Comparison of ENCODE assay signal across 8 cellular contexts in the genomic region with DNA sequence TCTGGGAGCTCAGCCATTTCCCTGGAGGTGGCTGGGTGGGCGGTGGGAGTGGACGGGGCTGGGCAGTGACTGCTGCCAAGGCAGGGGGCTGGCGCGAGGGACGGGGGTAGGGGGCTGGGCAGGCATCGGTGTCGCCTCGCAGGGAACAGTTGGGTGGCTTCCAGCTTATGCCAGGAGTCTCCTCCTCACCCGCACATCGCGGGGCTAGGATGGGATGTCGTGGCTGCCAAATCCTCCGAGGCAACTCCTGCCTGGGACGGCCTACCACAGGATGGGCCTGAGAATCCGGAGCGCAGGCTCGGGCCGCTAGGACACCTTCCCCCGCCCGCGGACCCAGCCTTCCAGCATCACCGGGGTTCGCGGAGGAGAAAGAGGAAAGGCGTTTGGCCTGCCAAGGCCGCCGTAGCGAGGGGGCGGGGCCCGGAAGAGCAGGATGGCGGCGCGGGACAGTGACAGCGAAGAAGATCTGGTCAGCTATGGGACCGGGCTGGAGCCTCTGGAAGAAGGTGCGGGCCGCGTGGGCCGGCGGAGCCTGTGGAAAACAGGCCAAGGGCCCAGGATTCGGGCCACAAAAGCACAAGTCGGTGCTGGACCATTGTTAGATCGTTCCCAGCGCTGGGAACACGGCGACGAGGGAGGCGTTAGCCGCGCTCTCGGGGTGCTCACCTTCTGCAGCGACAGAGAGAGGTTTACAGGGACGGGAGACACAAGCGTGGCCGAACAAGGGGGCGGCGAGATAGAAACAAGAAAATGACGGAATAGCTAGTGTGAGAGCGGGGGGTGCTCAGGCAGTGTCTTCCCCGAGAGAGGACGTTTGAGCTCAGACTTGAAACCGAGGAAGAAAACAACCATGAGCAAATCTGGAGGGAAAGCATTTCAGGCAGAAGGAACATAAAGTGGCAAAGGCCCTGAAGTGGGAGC. TPM values are rescaled to one million over a fixed set of nuclear protein-coding genes. Genes with fewer than 3 reads are reported as not detected.
A peak's percentile ranks its signal among the peaks of the same experiment; 100 is the strongest.
DNase-seq lines count a peak whose midpoint lies in the region; ATAC-seq and TF ChIP-seq lines count a peak whose summit lies in the region.

A gene with protein sequence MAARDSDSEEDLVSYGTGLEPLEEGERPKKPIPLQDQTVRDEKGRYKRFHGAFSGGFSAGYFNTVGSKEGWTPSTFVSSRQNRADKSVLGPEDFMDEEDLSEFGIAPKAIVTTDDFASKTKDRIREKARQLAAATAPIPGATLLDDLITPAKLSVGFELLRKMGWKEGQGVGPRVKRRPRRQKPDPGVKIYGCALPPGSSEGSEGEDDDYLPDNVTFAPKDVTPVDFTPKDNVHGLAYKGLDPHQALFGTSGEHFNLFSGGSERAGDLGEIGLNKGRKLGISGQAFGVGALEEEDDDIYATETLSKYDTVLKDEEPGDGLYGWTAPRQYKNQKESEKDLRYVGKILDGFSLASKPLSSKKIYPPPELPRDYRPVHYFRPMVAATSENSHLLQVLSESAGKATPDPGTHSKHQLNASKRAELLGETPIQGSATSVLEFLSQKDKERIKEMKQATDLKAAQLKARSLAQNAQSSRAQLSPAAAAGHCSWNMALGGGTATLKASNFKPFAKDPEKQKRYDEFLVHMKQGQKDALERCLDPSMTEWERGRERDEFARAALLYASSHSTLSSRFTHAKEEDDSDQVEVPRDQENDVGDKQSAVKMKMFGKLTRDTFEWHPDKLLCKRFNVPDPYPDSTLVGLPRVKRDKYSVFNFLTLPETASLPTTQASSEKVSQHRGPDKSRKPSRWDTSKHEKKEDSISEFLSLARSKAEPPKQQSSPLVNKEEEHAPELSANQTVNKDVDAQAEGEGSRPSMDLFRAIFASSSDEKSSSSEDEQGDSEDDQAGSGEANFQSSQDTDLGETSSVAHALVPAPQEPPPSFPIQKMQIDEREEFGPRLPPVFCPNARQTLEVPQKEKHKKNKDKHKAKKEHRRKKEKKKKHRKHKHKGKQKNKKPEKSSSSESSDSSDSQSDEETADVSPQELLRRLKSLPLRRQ (plus strand): TSS at position 421 of the 921 bp plus-strand sequence. CDS start 13 bp downstream, at position 434.

- H3K4me1 Mint-ChIP-seq in glutamatergic neuron (ENCODE audit: low read depth, unreplicated experiment), result peaks cover 9% of the 10 kb centered on the region
- H3K4me1 Mint-ChIP-seq in osteocyte (ENCODE audit: unreplicated experiment), result peaks cover 26% of the 10 kb centered on the region

- CTCF ChIA-PET in HEK293 (lab: Yijun Ruan, JAX), result interaction anchor here (0.5 to 1.5 kb wide), 7 partner anchors 12 to 617 kb away, joined by 3 to 13 read pairs (median 4); no protein-coding TSS in a partner anchor

- peak within 1 kb of the TSS; percentile 94 to 97 for H3K27ac Mint-ChIP-seq in activated naive CD4-positive, alpha-beta T cell treated with anti-CD3 and anti-CD28 coated beads, Interleukin-2, amount 50 U/mL, for 72 hours
- H3K27ac Mint-ChIP-seq in glutamatergic neuron (ENCODE audit: unreplicated experiment) (peak within 1 kb of the TSS; percentile 59), osteocyte (ENCODE audit: unreplicated experiment) (peak within 1 kb of the TSS; percentile 96)

- no peaks in the 10 kb centered on the region for H3K27me3 ChIP-seq in thoracic aorta (replicated peaks; ENCODE audit: insufficient read depth)

- peak; percentile 95 to 96 for ATAC-seq in activated naive CD4-positive, alpha-beta T cell treated with anti-CD3 and anti-CD28 coated beads, Interleukin-2, amount 50 U/mL, for 72 hours
- peak; percentile 70 for ATAC-seq in thoracic aorta (ENCODE audit: insufficient number of reproducible peaks, low FRiP score, low read depth)

- H3K4me1 ChIP-seq in HEK293 (ENCODE audit: control insufficient read depth, insufficient read depth, low read length), result peaks cover 26% of the 10 kb centered on the region
- H3K4me1 ChIP-seq in thoracic aorta (ENCODE audit: control insufficient read depth in 1 of 2, low read depth in 2 of 2), result peaks cover 5 to 12% of the 10 kb centered on the region in 2 donors

- H3K27ac ChIP-seq in HEK293 (ENCODE audit: extremely low read depth, low read depth, low read length) (peak within 1 kb of the TSS; percentile 89), thoracic aorta (peak within 1 kb of the TSS; percentile 48 to 67)

- DNase-seq in GM03348 (ENCODE audit: low spot score) (peak; percentile 95), MV-4-11 (lab: John Stamatoyannopoulos, UW) (peak; percentile 74), SKM-1 treated with dmso at 0.1 percent for 144 hours (lab: John Stamatoyannopoulos, UW; ENCODE audit: unreplicated experiment) (peak; percentile 88), glutamatergic neuron (peak; percentile 95), osteocyte (ENCODE audit: extremely low spot score, unreplicated experiment) (peak; percentile 96), thoracic aorta (ENCODE audit: low spot score) (peak; percentile 59)
- peak; percentile 87 to 90 for DNase-seq in activated naive CD4-positive, alpha-beta T cell treated with anti-CD3 and anti-CD28 coated beads, Interleukin-2, amount 50 U/mL, for 72 hours (ENCODE audit: low spot score in 2 of 2)

- H3K27me3 Mint-ChIP-seq in glutamatergic neuron (ENCODE audit: unreplicated experiment) (no peaks in the 10 kb centered on the region), osteocyte (ENCODE audit: unreplicated experiment) (no peaks in the 10 kb centered on the region)

- peaks cover 0 to 17% of the 10 kb centered on the region in 2 experiments; a peak in 1 of 3 replicates for H3K36me3 ChIP-seq in HEK293 (ENCODE audit: control insufficient read depth in 2 of 2, insufficient read depth in 1 of 2, low read length in 2 of 2)
- no peaks in the 10 kb centered on the region for H3K36me3 ChIP-seq in thoracic aorta

- H3K4me3 Mint-ChIP-seq in glutamatergic neuron (ENCODE audit: unreplicated experiment) (peak within 1 kb of the TSS; percentile 93), osteocyte (ENCODE audit: unreplicated experiment) (peak within 1 kb of the TSS; percentile 97)

- H3K9me3 ChIP-seq in HEK293 (ENCODE audit: control insufficient read depth, insufficient read depth, low read depth, low read length) (no peaks in the 10 kb centered on the region; the same call in 1 of the 2 replicates), thoracic aorta (no peaks in the 10 kb centered on the region)

- H3K4me3 ChIP-seq in HEK293 (ENCODE audit: low read depth, low read length), result peak within 1 kb of the TSS; percentile 66
- H3K4me3 ChIP-seq in thoracic aorta, result peak within 1 kb of the TSS; percentile 99

- H3K36me3 Mint-ChIP-seq in activated naive CD4-positive, alpha-beta T cell treated with anti-CD3 and anti-CD28 coated beads, Interleukin-2, amount 50 U/mL, for 72 hours, result peaks cover 11 to 12% of the 10 kb centered on the region in 2 donors
- H3K36me3 Mint-ChIP-seq in glutamatergic neuron (ENCODE audit: unreplicated experiment), result no peaks in the 10 kb centered on the region
- H3K36me3 Mint-ChIP-seq in osteocyte (ENCODE audit: unreplicated experiment), result no peaks in the 10 kb centered on the region

- no peaks in the 10 kb centered on the region for H3K9me3 Mint-ChIP-seq in activated naive CD4-positive, alpha-beta T cell treated with anti-CD3 and anti-CD28 coated beads, Interleukin-2, amount 50 U/mL, for 72 hours
- H3K9me3 Mint-ChIP-seq in glutamatergic neuron (ENCODE audit: unreplicated experiment) (peaks cover 5% of the 10 kb centered on the region), osteocyte (ENCODE audit: unreplicated experiment) (no peaks in the 10 kb centered on the region)

- POLR2A ChIA-PET in HEK293 (lab: Yijun Ruan, JAX), result interaction anchor here (0.6 to 1.8 kb wide), 15 partner anchors 9 to 154 kb away, joined by 3 to 10 read pairs (median 4); partner anchors contain the start of genes CEP89 and FAAP24

- TF ChIP-seq CTCF in HEK293 (tag by site-specific recombination; IDR thresholded peaks at IDR 0.05) (peak; percentile 82), glutamatergic neuron (IDR thresholded peaks at IDR 0.05; ENCODE audit: partially characterized antibody, unreplicated experiment) (no peak), osteocyte (IDR thresholded peaks at IDR 0.05) (no peak), thoracic aorta (IDR thresholded peaks at IDR 0.05) (no peak)

TF ChIP-seq in HEK293, 187 proteins besides CTCF, POLR2A, EP300 and RAD21 (continues in another document):
- no peak for TF ChIP-seq ELK4 (IDR thresholded peaks at IDR 0.05; ENCODE audit: borderline replicate concordance, low read depth, low read length)
- 0 out of 2 replicates have a peak, but pooled peaks have one; percentile 13 for TF ChIP-seq GFI1B (tag by site-specific recombination; IDR thresholded peaks at IDR 0.05)
- TF ChIP-seq ZNF221 (tag by site-specific recombination; IDR thresholded peaks at IDR 0.05; ENCODE audit: borderline replicate concordance), result no peak
- TF ChIP-seq ZNF394 (tag by site-specific recombination; IDR thresholded peaks at IDR 0.05; ENCODE audit: borderline replicate concordance), result peak; percentile 75; the same call in 1 of the 2 replicates
- TF ChIP-seq SCRT1 (tag by site-specific recombination; IDR thresholded peaks at IDR 0.05; ENCODE audit: borderline replicate concordance), result no peak; the same call in 1 of the 2 replicates

RNA-seq across cellular contexts. Expression of the gene that starts here (rescaled TPM):
- total RNA-seq in activated naive CD4-positive, alpha-beta T cell treated with anti-CD3 and anti-CD28 coated beads, Interleukin-2, amount 50 U/mL, for 72 hours, result 10 to 100 TPM; 12.9 to 15.6 TPM
- total RNA-seq in glutamatergic neuron (ENCODE audit: unreplicated experiment) (8.8 TPM), osteocyte (8.2 and 9.4 TPM in 2 replicates), thoracic aorta (1 to 10 TPM; 6.5 to 6.6 TPM)

Comparison
In these comparisons a context has a peak if more than half of its experiments do, and no peak if none do; other contexts are left out.
1. Peak in every context shown above with its lines: DNase-seq, ATAC-seq, H3K4me3 ChIP-seq and H3K27ac ChIP-seq.